In genomic region chr5:87210743-87211142, GRCh38 we compare ENCODE assay signal across 18 cellular contexts. TPM values are rescaled to one million over a fixed set of nuclear protein-coding genes. Genes with fewer than 3 reads are reported as not detected.
DNase-seq lines count a peak whose midpoint lies in the region; ATAC-seq lines count a peak whose summit lies in the region.
"Had no signal": no experiment of that assay in that cellular context is flagged by ENCODE, and none has a peak within 500 bp of the region (broad histone marks: within the 10 kb centered on the region; RNA-seq: fewer than 3 reads in every experiment).

No MANE protein-coding gene starts in this region.

- DNase-seq in DMS153 treated with DMSO at 0.1 percent for 48 hours (lab: John Stamatoyannopoulos, UW; ENCODE audit: unreplicated experiment) (peak; percentile 0), NCI-H774 (lab: John Stamatoyannopoulos, UW) (peak; percentile 3), left kidney (ENCODE audit: low read depth, low spot score) (peak; percentile 36), mucosa of gallbladder (ENCODE audit: low spot score) (no peak)
- no peak for DNase-seq in activated CD4-positive, alpha-beta T cell treated with anti-CD3 and anti-CD28 coated beads for 1 hour
- DNase-seq: activated naive CD4-positive, alpha-beta T cell treated with anti-CD3 and anti-CD28 coated beads, Interleukin-2, amount 50 U/mL, for 16 hours; Caco-2; GF-D8; left ventricle myocardium inferior; MM.1S; NCI-H2081 treated with DMSO at 0.1 percent for 48 hours; Right ventricle myocardium superior; spleen; stimulated activated naive CD4-positive, alpha-beta T cell had no signal

- ATAC-seq in HG02885 (IDR thresholded peaks at IDR 0.05; ENCODE audit: poor library complexity, unreplicated experiment) (peak; percentile 82), HG02588 (IDR thresholded peaks at IDR 0.05; ENCODE audit: unreplicated experiment) (no peak), HG03354 (IDR thresholded peaks at IDR 0.05; ENCODE audit: poor library complexity, severe bottlenecking, unreplicated experiment) (no peak)
- ATAC-seq: activated CD4-positive, CD25-positive, alpha-beta regulatory T cell treated with anti-CD3 and anti-CD28 coated beads, Interleukin-2, amount 50 U/mL, for 24 hours had no signal

RNA-seq across cellular contexts. Expression of gene RASA1, which starts 56.9 kb away (rescaled TPM):
- 25.6 TPM for total RNA-seq in mucosa of gallbladder

Comparison
In these comparisons a context has a peak if more than half of its experiments do, and no peak if none do; other contexts are left out.
1. DNase-seq: peak in DMS153 treated with DMSO at 0.1 percent for 48 hours (single experiment), NCI-H774 (single experiment) and left kidney (single experiment); none in mucosa of gallbladder (single experiment) and activated CD4-positive, alpha-beta T cell treated with anti-CD3 and anti-CD28 coated beads for 1 hour (single experiment).